ENCODE assay signal across 8 cellular contexts in the genomic region with DNA sequence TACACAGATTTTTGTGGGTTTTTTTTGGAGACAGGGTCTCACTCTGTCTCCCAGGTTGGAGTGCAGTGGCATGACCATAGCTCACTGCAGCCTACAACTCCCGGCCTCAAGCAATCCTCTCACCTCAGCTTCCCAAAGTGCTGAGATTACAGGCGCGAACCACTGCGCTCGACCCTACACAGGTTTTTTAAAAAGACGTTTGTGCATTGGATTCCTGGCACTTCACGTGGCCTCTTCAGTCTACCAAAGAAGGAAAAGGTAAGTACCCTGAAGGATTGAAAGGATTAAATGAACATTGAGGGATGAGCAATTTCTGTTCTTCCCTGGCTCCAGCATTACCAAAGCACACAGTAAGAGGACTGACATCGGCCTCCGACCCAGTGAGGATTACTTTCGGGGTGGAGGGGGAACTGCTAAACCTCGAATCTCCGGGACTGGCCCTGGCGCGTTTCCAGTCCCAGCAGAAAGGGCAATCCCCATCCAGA. TPM values are rescaled to one million over a fixed set of nuclear protein-coding genes. Genes with fewer than 3 reads are reported as not detected.
DNase-seq lines count a peak whose midpoint lies in the region; ATAC-seq, FAIRE-seq and TF ChIP-seq lines count a peak whose summit lies in the region.

No MANE protein-coding gene starts in this region.

- peak overlapping the region; percentile 96; the same call in 1 of the 2 replicates for H3K9ac ChIP-seq in MM.1S (ENCODE audit: low read length)
- peak overlapping the region in 3 of 4 experiments; percentile 61 to 88 (median 70); a peak in 6 of 7 replicates for H3K9ac ChIP-seq in H1 (replicated peaks in 1 of 4; ENCODE audit: extremely low read depth in 1 of 4, low read depth in 3 of 4, low read length in 3 of 4)

- peak overlapping the region; percentile 40 for H3K4ac ChIP-seq in H1 (replicated peaks; ENCODE audit: insufficient read length, low read depth, low read length)

- H3K4me2 ChIP-seq in MM.1S (ENCODE audit: low read depth, low read length) = peak overlapping the region; percentile 74
- H3K4me2 ChIP-seq in H1 (ENCODE audit: insufficient read depth in 1 of 2, low read depth in 2 of 2, low read length in 2 of 2) = peak overlapping the region; percentile 80 to 83

- H2AK5ac ChIP-seq in H1 (ENCODE audit: low read depth, low read length) = no peak overlapping the region

- no peak overlapping the region for H3K14ac ChIP-seq in H1 (ENCODE audit: insufficient read length)

- H3K9me3 ChIP-seq in CD8-positive, alpha-beta T cell (ENCODE audit: low read length) = no peaks in the 10 kb centered on the region
- H3K9me3 ChIP-seq in MM.1S (replicated peaks; ENCODE audit: insufficient read depth, low read length) (no peaks in the 10 kb centered on the region), H1 (ENCODE audit: insufficient read depth in 2 of 2, low read depth in 1 of 2, low read length in 1 of 2) (no peaks in the 10 kb centered on the region), neutrophil (no peaks in the 10 kb centered on the region)

- H3K9me3 Mint-ChIP-seq in CD8-positive, alpha-beta T cell = no peaks in the 10 kb centered on the region

- H4K5ac ChIP-seq in H1 (ENCODE audit: insufficient read length, low read depth, low read length) = peak overlapping the region; percentile 3

- peak overlapping the region; percentile 92 for H3K4me3 Mint-ChIP-seq in CD8-positive, alpha-beta T cell

- peaks cover 28% of the 10 kb centered on the region for H3K36me3 Mint-ChIP-seq in CD8-positive, alpha-beta T cell

- peak in 1 of 2 experiments; percentile 68; a peak in 2 of 3 replicates for TF ChIP-seq POLR2A in H1 (IDR thresholded peaks at IDR 0.05; ENCODE audit: control extremely low read depth in 1 of 2, low read depth in 2 of 2, low read length in 2 of 2)

- FAIRE-seq in H1 (lab: Jason Lieb, UNC) = no peak

- no peak overlapping the region for H2BK120ac ChIP-seq in H1 (replicated peaks; ENCODE audit: low read depth, low read length)

- CTCF ChIA-PET in CD8-positive, alpha-beta T cell (lab: Charles Lee) = interaction anchor here (1.5 kb wide), 1 partner anchor 202 kb away, joined by 4 read pairs; no protein-coding TSS in a partner anchor
- CTCF ChIA-PET in H1 (lab: Charles Lee; ENCODE audit: partially characterized antibody) = interaction anchor here (1.3 to 1.9 kb wide), 2 partner anchors 79 to 135 kb away, joined by 5 read pairs; no protein-coding TSS in a partner anchor

- H2BK15ac ChIP-seq in H1 (ENCODE audit: low read length) = no peak overlapping the region

- no peaks in the 10 kb centered on the region for H3K9me2 ChIP-seq in MM.1S (replicated peaks; ENCODE audit: insufficient read depth, low read length)

- intact Hi-C loops in CD8-positive, alpha-beta T cell (cut with DNase I, micrococcal nuclease) = loop anchor here (1.0 to 10.0 kb wide), 13 partner anchors 75 to 1430 kb away; a partner anchor contains a TSS

- ATAC-seq in CD8-positive, alpha-beta T cell = no peak
- ATAC-seq in HG02571 (IDR thresholded peaks at IDR 0.05; ENCODE audit: unreplicated experiment) (no peak), HG03432 (IDR thresholded peaks at IDR 0.05; ENCODE audit: unreplicated experiment) (no peak)

- no peak for TF ChIP-seq CTCF in CD8-positive, alpha-beta T cell (IDR thresholded peaks at IDR 0.05)
- TF ChIP-seq CTCF in MM.1S (IDR thresholded peaks at IDR 0.05; ENCODE audit: low read length) (no peak), H1 (IDR thresholded peaks at IDR 0.05; ENCODE audit: control extremely low read depth in 1 of 3, insufficient read depth in 1 of 3, low read depth in 1 of 3, low read length in 3 of 3) (no peak), neutrophil (IDR thresholded peaks at IDR 0.05) (no peak)

- H3K36me3 ChIP-seq in CD8-positive, alpha-beta T cell (ENCODE audit: insufficient read depth, low read length) = no peaks in the 10 kb centered on the region
- H3K36me3 ChIP-seq in MM.1S (replicated peaks; ENCODE audit: insufficient read depth, low read length) (no peaks in the 10 kb centered on the region; the same call in 1 of the 2 replicates), H1 (ENCODE audit: control insufficient read depth in 2 of 4, insufficient read depth in 4 of 4, low read length in 3 of 4) (peaks cover 0 to 13% (median 0%) of the 10 kb centered on the region in 4 experiments; a peak in 1 of 8 replicates), neutrophil (peaks cover 5% of the 10 kb centered on the region)

- no peaks in the 10 kb centered on the region for H3K27me3 ChIP-seq in CD8-positive, alpha-beta T cell (ENCODE audit: insufficient read depth, low read length)
- H3K27me3 ChIP-seq in MM.1S (replicated peaks; ENCODE audit: insufficient read depth, low read length) (no peaks in the 10 kb centered on the region), H1 (replicated peaks in 1 of 4; ENCODE audit: control insufficient read depth in 3 of 4, extremely low read depth in 1 of 4, insufficient read depth in 3 of 4, low read length in 3 of 4) (no peaks in the 10 kb centered on the region), neutrophil (no peaks in the 10 kb centered on the region)

- TF ChIP-seq RAD21 in H1 (IDR thresholded peaks at IDR 0.05 in 1 of 2, conservative IDR thresholded peaks at IDR 0.05 in 1 of 2; ENCODE audit: low read depth in 2 of 2, low read length in 2 of 2) = no peak

- H2BK12ac ChIP-seq in H1 (ENCODE audit: low read depth, low read length) = 0 out of 2 replicates have a peak overlapping the region, but pooled peaks have one; percentile 44

- H4K8ac ChIP-seq in H1 (ENCODE audit: extremely low read depth, insufficient read depth, low read length) = no peak overlapping the region

- peak overlapping the region; percentile 97 for H3K27ac Mint-ChIP-seq in CD8-positive, alpha-beta T cell

- H3K4me1 ChIP-seq in CD8-positive, alpha-beta T cell (ENCODE audit: insufficient read depth, low read length) = peaks cover 39% of the 10 kb centered on the region
- H3K4me1 ChIP-seq in MM.1S (ENCODE audit: low read length) (peaks cover 20% of the 10 kb centered on the region), H1 (replicated peaks in 1 of 4; ENCODE audit: control insufficient read depth in 3 of 4, insufficient read depth in 4 of 4, low read length in 3 of 4) (peaks cover 0 to 9% (median 7%) of the 10 kb centered on the region in 4 experiments; a peak in 5 of 7 replicates), neutrophil (ENCODE audit: control insufficient read depth in 1 of 2, insufficient read depth in 1 of 2, low read depth in 1 of 2, low read length in 1 of 2) (peaks cover 46 to 47% of the 10 kb centered on the region in 2 experiments)

- H3K79me1 ChIP-seq in H1 (ENCODE audit: low read depth, low read length) = no peaks in the 10 kb centered on the region

- peak overlapping the region; percentile 52; the same call in 1 of the 2 replicates for H3K18ac ChIP-seq in H1 (ENCODE audit: extremely low read depth, low read length)

- H2AFZ ChIP-seq in MM.1S (ENCODE audit: low read length) (peak overlapping the region; percentile 60), H1 (ENCODE audit: low read length) (peak overlapping the region; percentile 74; the same call in 1 of the 2 replicates)

- peaks cover 44% of the 10 kb centered on the region for H3K79me2 ChIP-seq in MM.1S (ENCODE audit: low read length)
- peaks cover 34 to 43% of the 10 kb centered on the region in 2 experiments for H3K79me2 ChIP-seq in H1 (ENCODE audit: control insufficient read depth in 1 of 2, insufficient read depth in 2 of 2, low read length in 2 of 2)

- H3K23me2 ChIP-seq in H1 (ENCODE audit: low read depth, low read length) = peaks cover 8% of the 10 kb centered on the region

- no peaks in the 10 kb centered on the region for H3K27me3 Mint-ChIP-seq in CD8-positive, alpha-beta T cell (ENCODE audit: low read depth)

- POLR2A ChIA-PET in CD8-positive, alpha-beta T cell (lab: Charles Lee) = interaction anchor here (0.7 to 1.6 kb wide), 11 partner anchors 9 to 478 kb away, joined by 3 to 7 read pairs (median 3); a partner anchor contains a TSS
- POLR2A ChIA-PET in H1 (lab: Charles Lee; ENCODE audit: partially characterized antibody) = interaction anchor here (0.8 to 3.2 kb wide), 17 partner anchors 8 to 230 kb away, joined by 3 to 18 read pairs (median 4); a partner anchor contains a TSS

- H4K20me1 ChIP-seq in MM.1S (ENCODE audit: insufficient read depth, low read length) (peaks cover 37% of the 10 kb centered on the region), H1 (replicated peaks in 1 of 2; ENCODE audit: control insufficient read depth in 1 of 2, insufficient read depth in 2 of 2, low read length in 2 of 2) (peaks cover 15 to 20% of the 10 kb centered on the region in 2 experiments)

- DNase-seq in CD8-positive, alpha-beta T cell = no peak
- DNase-seq in MM.1S (no peak), H1 (ENCODE audit: low read depth in 1 of 2, low spot score in 2 of 2) (no peak), RKO (ENCODE audit: low spot score) (no peak), ureter (ENCODE audit: low spot score) (no peak)

- peak overlapping the region; percentile 48; the same call in 1 of the 2 replicates for H2BK5ac ChIP-seq in H1 (ENCODE audit: low read depth, low read length)

- H3K4me3 ChIP-seq in CD8-positive, alpha-beta T cell (ENCODE audit: low read depth, low read length) = peak overlapping the region; percentile 87
- H3K4me3 ChIP-seq in MM.1S (ENCODE audit: low read length) (peak overlapping the region; percentile 84), H1 (ENCODE audit: extremely low read depth in 1 of 4, insufficient read depth in 2 of 4, low read depth in 3 of 4, low read length in 4 of 4) (peak overlapping the region; percentile 41 to 96 (median 76); a peak in 7 of 8 replicates), neutrophil (ENCODE audit: low read depth in 1 of 2, low read length in 1 of 2) (peak overlapping the region; percentile 79 to 95)

- 0 out of 2 replicates have a peak, but pooled peaks cover 3% of the 10 kb centered on the region for H3F3A ChIP-seq in MM.1S (ENCODE audit: insufficient read depth, low read length)

- H3K4me1 Mint-ChIP-seq in CD8-positive, alpha-beta T cell (ENCODE audit: low read depth) = peaks cover 67% of the 10 kb centered on the region

- WGBS in H1 (ENCODE audit: extremely low coverage in 1 of 2, insufficient coverage in 1 of 2, insufficient read length in 1 of 2, insufficient replicate concordance in 2 of 2, low coverage in 1 of 2, low lambda C conversion rate in 2 of 2, missing lambda C conversion rate in 1 of 2), 2 experiments = 19% methylated on average over 14 of the region's 14 CpGs; no CpG with 5 or more reads in 1 of the 2 experiments

- peak overlapping the region; percentile 3 for H4K91ac ChIP-seq in H1 (replicated peaks; ENCODE audit: insufficient read length, low read length)

- H2BK20ac ChIP-seq in H1 (ENCODE audit: low read length) = no peak overlapping the region

- no peak overlapping the region for H3K23ac ChIP-seq in H1 (ENCODE audit: insufficient read length)

- TF ChIP-seq EP300 in H1 (IDR thresholded peaks at IDR 0.05; ENCODE audit: borderline replicate concordance in 1 of 2, low read depth in 2 of 2, low read length in 2 of 2) = no peak

- no peak overlapping the region for H3K56ac ChIP-seq in H1 (replicated peaks; ENCODE audit: insufficient read length, low read depth, low read length)

- H3K27ac ChIP-seq in CD8-positive, alpha-beta T cell (ENCODE audit: low read depth, low read length) = peak overlapping the region; percentile 88
- no peak overlapping the region for H3K27ac ChIP-seq in MM.1S (ENCODE audit: low read length)
- no peak overlapping the region for H3K27ac ChIP-seq in H1 (ENCODE audit: low read depth, low read length)
- H3K27ac ChIP-seq in neutrophil = peak overlapping the region; percentile 97

RNA-seq across cellular contexts. Expression of a gene that starts 0.6 kb away (rescaled TPM):
- 100 to 1,000 TPM; 124 to 136 TPM for total RNA-seq in CD8-positive, alpha-beta T cell
- 246 and 256 TPM in 2 replicates for total RNA-seq in H1 (2021; fragmentation: NEBNext Ultra II Directional; extraction: Animal tissue kit (Norgen Biotek cat#: 25700))
- polyA plus RNA-seq in H1 (2011; rRNA removed) = 40.2 and 72.9 TPM in 2 replicates
- 93.0 TPM for polyA plus RNA-seq in H1 (2011; cell fraction: cytosol; rRNA removed)
- 30.6 TPM for polyA plus RNA-seq in H1 (2011; cell fraction: nucleus; rRNA removed)
- 131 to 211 TPM (median 149 TPM) in 4 replicates for polyA plus RNA-seq in H1 (2012, experiment 1 of 2)
- 47.9 TPM for polyA plus RNA-seq in H1 (2012, experiment 2 of 2)
- 235 TPM for polyA plus RNA-seq in H1 (2013, experiment 1 of 2)
- 241 TPM for polyA plus RNA-seq in H1 (2013, experiment 2 of 2)
- 52.5 and 80.7 TPM in 2 replicates for polyA minus RNA-seq in H1 (2011; rRNA and poly(A)+ RNA removed)
- 44.5 TPM for polyA minus RNA-seq in H1 (2011; cell fraction: cytosol; rRNA and poly(A)+ RNA removed)
- 34.7 TPM for polyA minus RNA-seq in H1 (2011; cell fraction: nucleus; rRNA and poly(A)+ RNA removed)
- total RNA-seq in ureter = 314 TPM

RNA-seq across cellular contexts. Expression of a gene that starts 24.9 kb away (rescaled TPM):
- total RNA-seq in CD8-positive, alpha-beta T cell = 10 to 100 TPM; 31.9 to 34.0 TPM
- 60.9 and 61.1 TPM in 2 replicates for total RNA-seq in H1 (2021; fragmentation: NEBNext Ultra II Directional; extraction: Animal tissue kit (Norgen Biotek cat#: 25700))
- polyA plus RNA-seq in H1 (2011; rRNA removed) = 108 and 151 TPM in 2 replicates
- 155 TPM for polyA plus RNA-seq in H1 (2011; cell fraction: cytosol; rRNA removed)
- 347 TPM for polyA plus RNA-seq in H1 (2011; cell fraction: nucleus; rRNA removed)
- polyA plus RNA-seq in H1 (2012, experiment 1 of 2) = 83.3 to 100 TPM (median 93.5 TPM) in 4 replicates
- 37.4 TPM for polyA plus RNA-seq in H1 (2012, experiment 2 of 2)
- 58.3 TPM for polyA plus RNA-seq in H1 (2013, experiment 1 of 2)
- polyA plus RNA-seq in H1 (2013, experiment 2 of 2) = 46.6 TPM
- polyA minus RNA-seq in H1 (2011; rRNA and poly(A)+ RNA removed) = 40.6 and 47.9 TPM in 2 replicates
- polyA minus RNA-seq in H1 (2011; cell fraction: cytosol; rRNA and poly(A)+ RNA removed) = 32.8 TPM
- polyA minus RNA-seq in H1 (2011; cell fraction: nucleus; rRNA and poly(A)+ RNA removed) = 75.4 TPM
- total RNA-seq in ureter = 79.4 TPM

Comparison
In these comparisons a context has a peak if more than half of its experiments do, and no peak if none do; other contexts are left out.
1. H3K27ac ChIP-seq: peak in CD8-positive, alpha-beta T cell (single experiment) and neutrophil (single experiment); none in MM.1S (single experiment) and H1 (single experiment).
2. Peak in every context shown above with its lines, with median percentiles within 50 percentile points of each other: H3K4me3 ChIP-seq.